8 cellular contexts compared by ENCODE assay signal in the genomic region with DNA sequence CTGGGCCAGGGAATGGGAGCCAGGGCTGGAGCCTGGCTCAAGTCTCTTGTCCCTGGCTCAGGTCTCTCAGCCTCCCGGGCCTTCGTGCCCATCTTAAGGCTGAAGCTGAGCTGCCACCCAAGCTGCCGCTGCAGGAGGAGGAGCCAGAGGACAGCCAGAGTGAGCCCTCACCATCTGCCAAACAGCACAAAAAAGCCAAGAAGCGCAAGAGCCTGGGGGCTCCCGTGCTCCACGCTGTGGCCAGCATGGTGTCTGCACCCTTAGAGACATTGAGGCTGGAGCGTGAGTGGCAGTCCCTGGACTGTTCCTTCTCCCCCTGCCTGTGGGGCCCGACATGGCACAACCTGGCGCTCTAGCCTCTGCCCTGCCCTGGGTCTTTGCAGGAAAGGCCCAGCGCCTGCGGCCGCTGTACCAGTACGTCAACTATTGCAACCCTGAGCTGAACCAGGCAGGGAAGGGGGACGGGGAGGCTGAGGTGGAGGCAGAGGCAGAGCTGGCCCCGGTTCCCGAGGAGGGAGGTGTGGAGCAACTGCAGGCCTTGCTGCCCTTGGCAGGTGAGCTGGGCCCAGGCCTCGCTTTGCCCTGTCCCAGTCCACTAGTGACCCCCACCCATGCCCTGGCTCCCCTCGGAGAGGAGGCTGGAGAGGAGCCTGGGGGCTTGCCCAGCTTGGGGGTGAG. TPM values are rescaled to one million over a fixed set of nuclear protein-coding genes. Genes with fewer than 3 reads are reported as not detected.
DNase-seq lines count a peak whose midpoint lies in the region; ATAC-seq and TF ChIP-seq lines count a peak whose summit lies in the region.

No MANE protein-coding gene starts in this region.

- peak overlapping the region; percentile 90 for H3K4me3 Mint-ChIP-seq in CD4-positive, alpha-beta T cell
- H3K4me3 Mint-ChIP-seq in naive B cell = peak overlapping the region; percentile 41 to 94 (median 90)

- no peaks in the 10 kb centered on the region for H3K27me3 ChIP-seq in CD4-positive, alpha-beta T cell (ENCODE audit: control insufficient read depth, insufficient read depth, low read length)
- H3K27me3 ChIP-seq in NT2/D1 (ENCODE audit: insufficient read depth, insufficient read length) = no peaks in the 10 kb centered on the region

- H3K36me3 ChIP-seq in NT2/D1 (ENCODE audit: insufficient read depth, insufficient read length, low read length) = peaks cover 23% of the 10 kb centered on the region

- peak; percentile 71 to 83 (median 74) for DNase-seq in CD4-positive, alpha-beta T cell
- DNase-seq in NT2/D1 (ENCODE audit: low read depth, low spot score) = no peak
- DNase-seq in activated T-cell treated with anti-CD3 and anti-CD28 coated beads for 1 hour (ENCODE audit: low read depth) = peak; percentile 63
- peak; percentile 92 for DNase-seq in erythroblast (lab: John Stamatoyannopoulos, UW)
- DNase-seq in naive B cell = peak; percentile 79
- peak; percentile 62 to 66 for DNase-seq in stimulated activated CD8-positive, alpha-beta memory T cell treated with anti-CD3 and anti-CD28 coated beads, Interleukin-7, amount 100 ng/mL, for 4 hours (ENCODE audit: low read depth in 2 of 2)

- TF ChIP-seq CTCF in CD4-positive, alpha-beta T cell (IDR thresholded peaks at IDR 0.05) = peak; percentile 74

- peaks cover 28% of the 10 kb centered on the region for H3K4me1 Mint-ChIP-seq in CD4-positive, alpha-beta T cell (ENCODE audit: low read depth)
- H3K4me1 Mint-ChIP-seq in naive B cell = peaks cover 49 to 57% (median 50%) of the 10 kb centered on the region in 3 donors

- peak; percentile 41 for TF ChIP-seq POLR2A in erythroblast (IDR thresholded peaks at IDR 0.05; ENCODE audit: low read length)

- CTCF ChIA-PET in CD4-positive, alpha-beta T cell (lab: Charles Lee) = interaction anchor here (0.6 to 6.1 kb wide), 16 partner anchors 9 to 272 kb away, joined by 3 to 81 read pairs (median 4); partner anchors contain the start of genes ACD, ATP6V0D1, CARMIL2 and CTCF

- H3K4me1 ChIP-seq in NT2/D1 (ENCODE audit: insufficient read depth, insufficient read length) = peaks cover 17% of the 10 kb centered on the region

- H3K27ac ChIP-seq in CD4-positive, alpha-beta T cell (ENCODE audit: low read depth, low read length) = peak overlapping the region; percentile 44

- peak; percentile 91 for ATAC-seq in CD4-positive, alpha-beta T cell (ENCODE audit: poor library complexity)
- ATAC-seq in GM19351 (IDR thresholded peaks at IDR 0.05; ENCODE audit: unreplicated experiment) = peak; percentile 78
- peak; percentile 61 for ATAC-seq in HG03558 (IDR thresholded peaks at IDR 0.05; ENCODE audit: extremely low read depth, unreplicated experiment)
- peak; percentile 75 to 76 for ATAC-seq in naive B cell (ENCODE audit: low read depth in 2 of 2)

- POLR2A ChIA-PET in CD4-positive, alpha-beta T cell (lab: Charles Lee) = interaction anchor here (0.6 to 3.3 kb wide), 10 partner anchors 23 to 186 kb away, joined by 3 to 26 read pairs (median 4); partner anchors contain the start of genes CARMIL2, CTCF and GFOD2

- H3K27me3 Mint-ChIP-seq in CD4-positive, alpha-beta T cell = no peaks in the 10 kb centered on the region
- no peaks in the 10 kb centered on the region for H3K27me3 Mint-ChIP-seq in naive B cell

- no peak overlapping the region for H3K4me3 ChIP-seq in NT2/D1 (ENCODE audit: insufficient read length, low read depth)

- H3K9me3 Mint-ChIP-seq in CD4-positive, alpha-beta T cell = no peaks in the 10 kb centered on the region
- no peaks in the 10 kb centered on the region for H3K9me3 Mint-ChIP-seq in naive B cell

- intact Hi-C loops in CD4-positive, alpha-beta T cell (cut with DNase I, micrococcal nuclease) = loop anchor here (1.0 to 5.0 kb wide), 10 partner anchors 24 to 186 kb away; partner anchors contain the start of genes AGRP (in 1 of the 2), ATP6V0D1 (in 1 of the 2), CENPT (in 1 of the 2) and CTCF (in 1 of the 2)

- peak overlapping the region; percentile 55 for H3K27ac Mint-ChIP-seq in CD4-positive, alpha-beta T cell
- peak overlapping the region in 5 of 6 donors; percentile 86 to 98 (median 93) for H3K27ac Mint-ChIP-seq in naive B cell

- H3K9me3 ChIP-seq in CD4-positive, alpha-beta T cell (ENCODE audit: control insufficient read depth, low read length) = no peaks in the 10 kb centered on the region
- no peaks in the 10 kb centered on the region for H3K9me3 ChIP-seq in NT2/D1 (ENCODE audit: insufficient read depth, low read length)

- H3K36me3 Mint-ChIP-seq in CD4-positive, alpha-beta T cell (ENCODE audit: low read depth) = peaks cover 3% of the 10 kb centered on the region
- H3K36me3 Mint-ChIP-seq in naive B cell = no peaks in the 10 kb centered on the region

- H3K9ac ChIP-seq in NT2/D1 (ENCODE audit: insufficient read length, low read depth) = peak overlapping the region; percentile 80

RNA-seq across cellular contexts. Expression of gene C16orf86, which starts 1.3 kb away (rescaled TPM):
- total RNA-seq in CD4-positive, alpha-beta T cell = 1 to 10 TPM; 2.0 to 2.4 TPM
- polyA plus RNA-seq in naive B cell (ENCODE audit: low read depth in 6 of 6) = 10 to 100 TPM; 10.3 to 12.5 (median 11.1) TPM

RNA-seq across cellular contexts. Expression of gene ENKD1, which starts 1.4 kb away (rescaled TPM):
- total RNA-seq in CD4-positive, alpha-beta T cell = 1 to 10 TPM; 2.0 to 3.5 TPM
- polyA plus RNA-seq in naive B cell (ENCODE audit: low read depth in 6 of 6) = 1 to 10 TPM in 5 of 6 donors, not detected in 1; 1.2 to 2.6 (median 2.2) TPM

RNA-seq across cellular contexts. Expression of gene PARD6A, which starts 7.2 kb away (rescaled TPM):
- 1 to 10 TPM; 4.5 to 4.7 TPM for total RNA-seq in CD4-positive, alpha-beta T cell
- polyA plus RNA-seq in naive B cell (ENCODE audit: low read depth in 6 of 6) = 10 to 100 TPM; 12.0 to 23.7 (median 16.1) TPM

RNA-seq across cellular contexts. Expression of gene ACD, which starts 7.9 kb away (rescaled TPM):
- 10 to 100 TPM; 21.6 to 26.0 TPM for total RNA-seq in CD4-positive, alpha-beta T cell
- 10 to 100 TPM; 31.3 to 52.8 (median 35.5) TPM for polyA plus RNA-seq in naive B cell (ENCODE audit: low read depth in 6 of 6)

RNA-seq across cellular contexts. Expression of gene CARMIL2, which starts 23.0 kb away (rescaled TPM):
- 100 to 1,000 TPM; 147 to 148 TPM for total RNA-seq in CD4-positive, alpha-beta T cell
- polyA plus RNA-seq in naive B cell (ENCODE audit: low read depth in 6 of 6) = 10 to 100 TPM in 4 of 6 donors, 1 to 10 TPM in 2; 9.4 to 23.2 (median 14.1) TPM
